Comparison of ENCODE assay signal across 8 cellular contexts in the genomic region with DNA sequence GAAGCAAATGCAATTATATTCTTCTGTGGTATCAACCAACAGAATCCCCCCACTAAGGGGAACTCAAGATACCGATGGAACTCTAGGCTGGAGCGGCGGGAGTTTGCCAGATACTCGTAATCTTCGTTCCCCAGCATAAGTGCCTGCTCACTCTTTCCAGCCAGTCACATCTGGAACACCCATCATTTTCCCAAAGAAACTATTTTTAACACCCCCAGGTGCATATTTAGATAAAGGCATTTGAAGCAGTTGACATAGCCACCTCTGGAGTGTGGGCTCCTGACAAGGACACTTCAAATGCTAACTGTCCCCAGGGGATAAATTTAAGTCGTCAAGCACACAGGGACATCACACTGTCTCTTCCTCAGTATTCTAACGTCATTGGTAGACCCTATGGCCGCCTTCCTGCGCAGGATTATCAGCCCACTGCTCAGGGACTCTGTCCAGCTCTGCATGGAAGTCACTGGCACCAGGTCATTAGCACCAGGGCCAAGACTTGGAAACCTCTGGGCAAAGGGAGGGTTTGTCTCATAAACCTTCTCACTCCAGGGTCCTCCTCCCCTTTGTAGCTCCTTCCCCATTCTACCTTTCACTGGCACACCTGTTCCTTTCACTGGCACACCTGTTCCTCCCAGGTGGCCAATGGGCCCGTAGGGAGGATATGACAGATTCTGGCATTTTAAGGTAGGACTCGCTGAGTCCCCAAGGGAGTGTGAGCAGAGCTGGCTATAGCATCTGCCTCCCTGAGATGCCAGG. TPM values are rescaled to one million over a fixed set of nuclear protein-coding genes. Genes with fewer than 3 reads are reported as not detected.
DNase-seq lines count a peak whose midpoint lies in the region; ATAC-seq and TF ChIP-seq lines count a peak whose summit lies in the region.

No MANE protein-coding gene starts in this region.

- no peaks in the 10 kb centered on the region for H3K9me3 Mint-ChIP-seq in MCF 10A (ENCODE audit: unreplicated experiment)

- intact Hi-C loops in MCF 10A (cut with micrococcal nuclease): no loop called here

- H3K9me3 ChIP-seq in HUES64 (ENCODE audit: insufficient read depth, low read depth, low read length) (no peaks in the 10 kb centered on the region), mucosa of rectum (ENCODE audit: control insufficient read depth in 2 of 2, low read length in 2 of 2) (no peaks in the 10 kb centered on the region)

- peak overlapping the region; percentile 83 for H3K4me3 Mint-ChIP-seq in MCF 10A (ENCODE audit: unreplicated experiment)

- no peak overlapping the region for H3K27ac Mint-ChIP-seq in MCF 10A (ENCODE audit: low read depth, unreplicated experiment)

- H3K27ac ChIP-seq in HUES64 (ENCODE audit: low read depth, low read length) (peak overlapping the region; percentile 71; the same call in 1 of the 2 replicates), mucosa of rectum (ENCODE audit: low read depth in 2 of 2, low read length in 2 of 2) (peak overlapping the region; percentile 93 to 96)

- CTCF ChIA-PET in MCF 10A (lab: Yijun Ruan, JAX): interaction anchor here (0.5 to 6.5 kb wide), 18 partner anchors 8 to 476 kb away, joined by 3 to 75 read pairs (median 4); no protein-coding TSS in a partner anchor

- DNase-seq in AG08396 (ENCODE audit: low spot score): peak; percentile 35
- no peak for DNase-seq in MCF 10A (ENCODE audit: unreplicated experiment)

- no peaks in the 10 kb centered on the region for H3K36me3 ChIP-seq in HUES64 (ENCODE audit: insufficient read depth, low read length)
- H3K36me3 ChIP-seq in mucosa of rectum (ENCODE audit: control insufficient read depth in 2 of 2, insufficient read depth in 2 of 2, low read length in 2 of 2): no peaks in the 10 kb centered on the region

- no peaks in the 10 kb centered on the region for H3K27me3 Mint-ChIP-seq in MCF 10A (ENCODE audit: insufficient read depth, unreplicated experiment)

- BruUV-seq in MCF 10A (replicated peaks; lab: Mats Ljungman, UMichigan): TSS peak; percentile 39

- peaks cover 18% of the 10 kb centered on the region for H3K4me1 Mint-ChIP-seq in MCF 10A (ENCODE audit: insufficient read depth, unreplicated experiment)

- H3K4me3 ChIP-seq in HUES64 (ENCODE audit: low read length): peak overlapping the region; percentile 71
- peak overlapping the region; percentile 72 to 77 for H3K4me3 ChIP-seq in mucosa of rectum (ENCODE audit: low read length in 2 of 2)

- H3K9ac ChIP-seq in HUES64 (ENCODE audit: low read depth, low read length) (peak overlapping the region; percentile 66; the same call in 1 of the 2 replicates), mucosa of rectum (ENCODE audit: low read depth in 1 of 2, low read length in 2 of 2) (peak overlapping the region; percentile 75 to 87)

- POLR2A ChIA-PET in MCF 10A (lab: Yijun Ruan, JAX): interaction anchor here (0.5 to 6.7 kb wide), 16 partner anchors 8 to 737 kb away, joined by 3 to 129 read pairs (median 12); partner anchors contain the start of genes H3-3A, PARP1 and TMEM63A

- no peaks in the 10 kb centered on the region for H3K36me3 Mint-ChIP-seq in MCF 10A (ENCODE audit: insufficient read depth, unreplicated experiment)

- WGBS in HUES64: 33% methylated on average over 11 of the region's 11 CpGs

- H3K4me1 ChIP-seq in HUES64 (ENCODE audit: insufficient read depth, low read length) (peaks cover 31% of the 10 kb centered on the region), mucosa of rectum (ENCODE audit: control insufficient read depth in 2 of 2, insufficient read depth in 2 of 2, low read length in 2 of 2) (peaks cover 13 to 14% of the 10 kb centered on the region in 2 donors)

- TF ChIP-seq CTCF in MCF 10A (IDR thresholded peaks at IDR 0.05; ENCODE audit: unreplicated experiment): no peak

- ATAC-seq in HG02642 (IDR thresholded peaks at IDR 0.05; ENCODE audit: poor library complexity, unreplicated experiment) (no peak), GM18511 (IDR thresholded peaks at IDR 0.05; ENCODE audit: unreplicated experiment) (no peak), GM19035 (IDR thresholded peaks at IDR 0.05; ENCODE audit: unreplicated experiment) (no peak), HG03097 (IDR thresholded peaks at IDR 0.05; ENCODE audit: low FRiP score, unreplicated experiment) (no peak)

- peaks cover 20% of the 10 kb centered on the region for H3K27me3 ChIP-seq in HUES64 (ENCODE audit: insufficient read depth, low read length)
- H3K27me3 ChIP-seq in mucosa of rectum (ENCODE audit: control insufficient read depth in 2 of 2, insufficient read depth in 2 of 2, low read length in 2 of 2): no peaks in the 10 kb centered on the region

RNA-seq across cellular contexts. Expression of gene H3-3A, which starts 48.8 kb away (rescaled TPM):
- polyA plus RNA-seq in HUES64 (2013, experiment 1 of 2): 1,082 TPM
- 1,153 TPM for polyA plus RNA-seq in HUES64 (2013, experiment 2 of 2)
- total RNA-seq in MCF 10A (2022): 635 and 710 TPM in 2 replicates
